15 cellular contexts compared by ENCODE assay signal in genomic region chr10:131701131-131701947, GRCh38.
DNase-seq lines count a peak whose midpoint lies in the region; ATAC-seq and TF ChIP-seq lines count a peak whose summit lies in the region.
"Had no signal": no experiment of that assay in that cellular context is flagged by ENCODE, and none has a peak within 500 bp of the region (broad histone marks: within the 10 kb centered on the region; RNA-seq: fewer than 3 reads in every experiment).

No MANE protein-coding gene starts in this region.

- H3K27me3 Mint-ChIP-seq in endodermal cell (ENCODE audit: insufficient read depth) = no peaks in the 10 kb centered on the region
- peaks cover 23% of the 10 kb centered on the region for H3K27me3 Mint-ChIP-seq in progenitor cell of endocrine pancreas

- H3K9ac ChIP-seq in SK-N-SH = no peak overlapping the region
- no peak overlapping the region for H3K9ac ChIP-seq in BLaER1 treated with 17β-estradiol and CSF1 and Interleukin-3, amounts not matched to agents 10 nM and 100 nM
- no peak overlapping the region for H3K9ac ChIP-seq in endodermal cell (ENCODE audit: extremely low read depth, low read length, poor library complexity, severe bottlenecking)

- H2AFZ ChIP-seq in SK-N-SH (ENCODE audit: low read depth) = no peak overlapping the region

- CTCF ChIA-PET in SK-N-SH (lab: Yijun Ruan, JAX) = interaction anchor here (1.4 kb wide), 1 partner anchor 247 kb away, joined by 5 read pairs; no protein-coding TSS in a partner anchor

- no peak overlapping the region for H3K27ac Mint-ChIP-seq in endodermal cell
- no peak overlapping the region for H3K27ac Mint-ChIP-seq in progenitor cell of endocrine pancreas
- H3K27ac Mint-ChIP-seq: CD8-positive, alpha-beta memory T cell had no signal

- H3K27me3 ChIP-seq in SK-N-SH (ENCODE audit: insufficient read depth) (no peaks in the 10 kb centered on the region), endodermal cell (ENCODE audit: control insufficient read depth, insufficient read depth, low read length, poor library complexity, severe bottlenecking) (no peaks in the 10 kb centered on the region)
- H3K27me3 ChIP-seq in BLaER1 treated with 17β-estradiol and CSF1 and Interleukin-3, amounts not matched to agents 10 nM and 100 nM = peaks cover 0 to 24% (median 0%) of the 10 kb centered on the region in 11 experiments; a peak in 6 of 22 replicates

- WGBS in SK-N-SH (ENCODE audit: low lambda C conversion rate) = 38% methylated on average over 10 of the region's 15 CpGs
- whole genome bisulfite sequencing in endodermal cell (ENCODE audit: insufficient coverage in 1 of 2, insufficient read length in 1 of 2), 2 experiments = 88 to 91% methylated on average over 10 to 15 of the region's 15 CpGs

- no peaks in the 10 kb centered on the region for H3K4me1 Mint-ChIP-seq in endodermal cell
- H3K4me1 Mint-ChIP-seq in progenitor cell of endocrine pancreas (ENCODE audit: low read depth) = no peaks in the 10 kb centered on the region
- H3K4me1 Mint-ChIP-seq: CD8-positive, alpha-beta memory T cell had no signal

- no peaks in the 10 kb centered on the region for H3K79me2 ChIP-seq in SK-N-SH (ENCODE audit: insufficient read depth)

- ATAC-seq in SK-N-SH treated with all-trans-retinoic acid at 6 μM for 48 hours = no peak
- ATAC-seq in activated CD4-positive, CD25-positive, alpha-beta regulatory T cell treated with anti-CD3 and anti-CD28 coated beads, Interleukin-2, amount 50 U/mL, for 24 hours = no peak

- H3K9me3 ChIP-seq in SK-N-SH (no peaks in the 10 kb centered on the region), endodermal cell (ENCODE audit: control insufficient read depth, low read length) (no peaks in the 10 kb centered on the region)
- peaks cover 0 to 3% (median 2%) of the 10 kb centered on the region in 11 experiments; a peak in 17 of 22 replicates for H3K9me3 ChIP-seq in BLaER1 treated with 17β-estradiol and CSF1 and Interleukin-3, amounts not matched to agents 10 nM and 100 nM (replicated peaks in 1 of 11)

- peaks cover 0 to 6% of the 10 kb centered on the region in 2 experiments; a peak in 1 of 4 replicates for H3K4me1 ChIP-seq in SK-N-SH (ENCODE audit: control insufficient read depth in 1 of 2, insufficient read depth in 2 of 2, low read depth in 1 of 2, low read length in 1 of 2)
- H3K4me1 ChIP-seq in BLaER1 treated with 17β-estradiol and CSF1 and Interleukin-3, amounts not matched to agents 10 nM and 100 nM = peaks cover 10 to 28% (median 24%) of the 10 kb centered on the region in 10 experiments; a peak in 19 of 20 replicates
- H3K4me1 ChIP-seq in endodermal cell (ENCODE audit: control insufficient read depth, insufficient read depth, low read length) = no peaks in the 10 kb centered on the region

- H3K4me2 ChIP-seq in SK-N-SH = no peak overlapping the region
- H3K4me2 ChIP-seq in BLaER1 treated with 17β-estradiol and CSF1 and Interleukin-3, amounts not matched to agents 10 nM and 100 nM = peak overlapping the region in 8 of 11 experiments; percentile 66 to 77 (median 73); a peak in 11 of 22 replicates

- H3K36me3 ChIP-seq in SK-N-SH (replicated peaks in 1 of 2; ENCODE audit: control insufficient read depth in 1 of 2, insufficient read depth in 2 of 2, low read length in 1 of 2) (no peaks in the 10 kb centered on the region), endodermal cell (ENCODE audit: control insufficient read depth, insufficient read depth, low read length) (no peaks in the 10 kb centered on the region)
- H3K36me3 ChIP-seq in BLaER1 treated with 17β-estradiol and CSF1 and Interleukin-3, amounts not matched to agents 10 nM and 100 nM = no peaks in the 10 kb centered on the region

- H4K20me1 ChIP-seq in SK-N-SH (ENCODE audit: insufficient read depth) = no peaks in the 10 kb centered on the region
- peaks cover 0 to 17% (median 0%) of the 10 kb centered on the region in 11 experiments; a peak in 5 of 22 replicates for H4K20me1 ChIP-seq in BLaER1 treated with 17β-estradiol and CSF1 and Interleukin-3, amounts not matched to agents 10 nM and 100 nM

- H3K9me3 Mint-ChIP-seq in endodermal cell (peaks cover 3% of the 10 kb centered on the region), progenitor cell of endocrine pancreas (ENCODE audit: low read depth) (no peaks in the 10 kb centered on the region)

- no peaks in the 10 kb centered on the region for H3K9me2 ChIP-seq in SK-N-SH

- TF ChIP-seq CTCF in SK-N-SH (IDR thresholded peaks at IDR 0.05) (no peak), endodermal cell (conservative IDR thresholded peaks at IDR 0.05) (no peak), progenitor cell of endocrine pancreas (IDR thresholded peaks at IDR 0.05; ENCODE audit: unreplicated experiment) (no peak)

- H3F3A ChIP-seq in SK-N-SH (replicated peaks; ENCODE audit: insufficient read depth) = no peaks in the 10 kb centered on the region

- no peak for TF ChIP-seq RAD21 in SK-N-SH (IDR thresholded peaks at IDR 0.05; ENCODE audit: low read length)

- H3K27ac ChIP-seq in SK-N-SH (ENCODE audit: low read depth in 2 of 2, low read length in 1 of 2) (no peak overlapping the region), endodermal cell (ENCODE audit: low read depth, low read length) (no peak overlapping the region)
- H3K27ac ChIP-seq in BLaER1 treated with 17β-estradiol and CSF1 and Interleukin-3, amounts not matched to agents 10 nM and 100 nM = no peak overlapping the region

- H3K36me3 Mint-ChIP-seq in endodermal cell (ENCODE audit: low read depth) (no peaks in the 10 kb centered on the region), progenitor cell of endocrine pancreas (ENCODE audit: insufficient read depth) (no peaks in the 10 kb centered on the region)
- H3K36me3 Mint-ChIP-seq: CD8-positive, alpha-beta memory T cell had no signal

- POLR2A ChIA-PET in SK-N-SH (lab: Yijun Ruan, JAX) = no interaction called here

- TF ChIP-seq EP300 in SK-N-SH (IDR thresholded peaks at IDR 0.05; ENCODE audit: borderline replicate concordance in 1 of 2, low read depth in 1 of 2, low read length in 1 of 2) = no peak

- no peak overlapping the region for H3K4me3 ChIP-seq in SK-N-SH (ENCODE audit: low read depth in 2 of 2, low read length in 1 of 2)
- H3K4me3 ChIP-seq in BLaER1 treated with 17β-estradiol and CSF1 and Interleukin-3, amounts not matched to agents 10 nM and 100 nM = no peak overlapping the region
- H3K4me3 ChIP-seq in endodermal cell (ENCODE audit: low read length) = no peak overlapping the region

- H3K4me3 Mint-ChIP-seq in endodermal cell (no peak overlapping the region), progenitor cell of endocrine pancreas (ENCODE audit: low read depth) (no peak overlapping the region)
- H3K4me3 Mint-ChIP-seq: CD8-positive, alpha-beta memory T cell had no signal

- DNase-seq in SK-N-SH = peak; percentile 11
- DNase-seq in endodermal cell = peak; percentile 21
- DNase-seq in progenitor cell of endocrine pancreas (ENCODE audit: low spot score, unreplicated experiment) = peak; percentile 6
- DNase-seq in cerebellum (ENCODE audit: low spot score) = no peak
- no peak for DNase-seq in activated effector memory CD4-positive, alpha-beta T cell treated with Interleukin-2 at 50 U/mL for 16 hours
- DNase-seq: DMS79; HCEC 1CT; NCI-H1105 treated with DMSO at 0.1 percent for 48 hours; NCI-H187; NCI-H446; NK-92 treated with Interleukin-12 subunit alpha and Interleukin-12 subunit beta, amount 100 ng/mL, for 24 hours had no signal

TF ChIP-seq in SK-N-SH, 30 proteins besides CTCF, POLR2A, EP300 and RAD21:
- no peak for TF ChIP-seq ELF1 (IDR thresholded peaks at IDR 0.05)
- TF ChIP-seq FOSL2 (IDR thresholded peaks at IDR 0.05; ENCODE audit: borderline replicate concordance, low read depth) = no peak
- no peak for TF ChIP-seq TCF12 (IDR thresholded peaks at IDR 0.05)
- no peak for TF ChIP-seq RXRA (IDR thresholded peaks at IDR 0.05; ENCODE audit: borderline replicate concordance, low read depth)
- no peak for TF ChIP-seq IRF3 (IDR thresholded peaks at IDR 0.05; ENCODE audit: low read depth, low read length)
- TF ChIP-seq POLR2AphosphoS5 (IDR thresholded peaks at IDR 0.05; ENCODE audit: low read depth, low read length) = no peak
- no peak for TF ChIP-seq NFIC (IDR thresholded peaks at IDR 0.05; ENCODE audit: borderline replicate concordance)
- no peak for TF ChIP-seq SMC3 (IDR thresholded peaks at IDR 0.05; ENCODE audit: low read depth, low read length)
- no peak for TF ChIP-seq GATA2 (CRISPR knock-in tag; IDR thresholded peaks at IDR 0.05)
- no peak for TF ChIP-seq FOXJ3 (CRISPR knock-in tag; IDR thresholded peaks at IDR 0.05)
TF ChIP-seq in SK-N-SH: peak in this region for 0.

TF ChIP-seq in SK-N-SH treated with all-trans-retinoic acid at 6 μM for 48 hours, 23 proteins besides CTCF, POLR2A, EP300 and RAD21:
- TF ChIP-seq ZFP3 (CRISPR knock-in tag; IDR thresholded peaks at IDR 0.05) (no peak), GLIS3 (CRISPR knock-in tag; IDR thresholded peaks at IDR 0.05) (no peak), TOX (CRISPR knock-in tag; IDR thresholded peaks at IDR 0.05; ENCODE audit: borderline replicate concordance) (no peak), RARB (CRISPR knock-in tag; IDR thresholded peaks at IDR 0.05) (no peak), SNAI2 (CRISPR knock-in tag; IDR thresholded peaks at IDR 0.05) (no peak), ARNTL (CRISPR knock-in tag; IDR thresholded peaks at IDR 0.05; ENCODE audit: borderline replicate concordance, low read depth) (no peak), ZFP30 (CRISPR knock-in tag; IDR thresholded peaks at IDR 0.05) (no peak), PPARA (CRISPR knock-in tag; IDR thresholded peaks at IDR 0.05; ENCODE audit: borderline replicate concordance) (no peak)
- TF ChIP-seq, protein P1, sequence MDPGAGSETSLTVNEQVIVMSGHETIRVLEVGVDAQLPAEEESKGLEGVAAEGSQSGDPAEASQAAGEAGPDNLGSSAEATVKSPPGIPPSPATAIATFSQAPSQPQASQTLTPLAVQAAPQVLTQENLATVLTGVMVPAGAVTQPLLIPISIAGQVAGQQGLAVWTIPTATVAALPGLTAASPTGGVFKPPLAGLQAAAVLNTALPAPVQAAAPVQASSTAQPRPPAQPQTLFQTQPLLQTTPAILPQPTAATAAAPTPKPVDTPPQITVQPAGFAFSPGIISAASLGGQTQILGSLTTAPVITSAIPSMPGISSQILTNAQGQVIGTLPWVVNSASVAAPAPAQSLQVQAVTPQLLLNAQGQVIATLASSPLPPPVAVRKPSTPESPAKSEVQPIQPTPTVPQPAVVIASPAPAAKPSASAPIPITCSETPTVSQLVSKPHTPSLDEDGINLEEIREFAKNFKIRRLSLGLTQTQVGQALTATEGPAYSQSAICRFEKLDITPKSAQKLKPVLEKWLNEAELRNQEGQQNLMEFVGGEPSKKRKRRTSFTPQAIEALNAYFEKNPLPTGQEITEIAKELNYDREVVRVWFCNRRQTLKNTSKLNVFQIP (CRISPR knock-in tag; IDR thresholded peaks at IDR 0.05; ENCODE audit: borderline replicate concordance, low read depth) = no peak

Comparison
In these comparisons a context has a peak if more than half of its experiments do, and no peak if none do; other contexts are left out.
1. DNase-seq: peak in SK-N-SH (single experiment), endodermal cell (single experiment) and progenitor cell of endocrine pancreas (single experiment); none in cerebellum (single experiment) and activated effector memory CD4-positive, alpha-beta T cell treated with Interleukin-2 at 50 U/mL for 16 hours (single experiment).